In genomic region chr2:105928563-105928962, GRCh38 we compare ENCODE assay signal across 22 cellular contexts.
DNase-seq lines count a peak whose midpoint lies in the region; ATAC-seq lines count a peak whose summit lies in the region.
"Had no signal": no experiment of that assay in that cellular context is flagged by ENCODE, and none has a peak within 500 bp of the region (broad histone marks: within the 10 kb centered on the region; RNA-seq: fewer than 3 reads in every experiment).

No MANE protein-coding gene starts in this region.

- H3K4me1 ChIP-seq in CD8-positive, alpha-beta memory T cell (ENCODE audit: insufficient read depth, low read length), result peaks cover 69% of the 10 kb centered on the region

- H3K27me3 ChIP-seq in CD8-positive, alpha-beta memory T cell (ENCODE audit: insufficient read depth, low read length, poor library complexity, severe bottlenecking), result no peaks in the 10 kb centered on the region
- H3K27me3 ChIP-seq: esophagus muscularis mucosa, gastrocnemius medialis, tibial nerve had no signal

- no peaks in the 10 kb centered on the region for H3K27me3 Mint-ChIP-seq in CD8-positive, alpha-beta memory T cell
- no peaks in the 10 kb centered on the region for H3K27me3 Mint-ChIP-seq in activated naive CD8-positive, alpha-beta T cell treated with anti-CD3 and anti-CD28 coated beads, Interleukin-2, amount 10 ng/mL, durations not matched to agents 7 days and 5 days

- no peak for ATAC-seq in activated naive CD8-positive, alpha-beta T cell treated with anti-CD3 and anti-CD28 coated beads, Interleukin-2, amount 10 ng/mL, durations not matched to agents 7 days and 5 days (ENCODE audit: low read depth)
- ATAC-seq in HG03460 (IDR thresholded peaks at IDR 0.05; ENCODE audit: unreplicated experiment) (no peak), left colon (no peak)
- ATAC-seq: gastrocnemius medialis, GM23338 had no signal

- H3K4me3 ChIP-seq in CD8-positive, alpha-beta memory T cell (ENCODE audit: low read length), result peak overlapping the region; percentile 9
- H3K4me3 ChIP-seq: esophagus muscularis mucosa, gastrocnemius medialis, GM23338, lung, smooth muscle cell, tibial nerve had no signal

- POLR2A ChIA-PET in CD8-positive, alpha-beta memory T cell (lab: Charles Lee), result no interaction called here
- POLR2A ChIA-PET in activated naive CD8-positive, alpha-beta T cell treated with anti-CD3 and anti-CD28 coated beads, Interleukin-2, amount 10 ng/mL, durations not matched to agents 7 days and 5 days (lab: Charles Lee), result interaction anchor here (1.4 to 1.9 kb wide), 2 partner anchors 166 to 168 kb away, joined by 3 to 5 read pairs; no protein-coding TSS in a partner anchor

- peak overlapping the region in 5 of 7 donors; percentile 19 to 73 (median 66) for H3K4me3 Mint-ChIP-seq in CD8-positive, alpha-beta memory T cell
- H3K4me3 Mint-ChIP-seq in activated naive CD8-positive, alpha-beta T cell treated with anti-CD3 and anti-CD28 coated beads, Interleukin-2, amount 10 ng/mL, durations not matched to agents 7 days and 5 days, result no peak overlapping the region
- H3K4me3 Mint-ChIP-seq: GM23338 had no signal

- peak overlapping the region; percentile 72 to 96 (median 88) for H3K27ac Mint-ChIP-seq in CD8-positive, alpha-beta memory T cell
- H3K27ac Mint-ChIP-seq in activated naive CD8-positive, alpha-beta T cell treated with anti-CD3 and anti-CD28 coated beads, Interleukin-2, amount 10 ng/mL, durations not matched to agents 7 days and 5 days, result peak overlapping the region; percentile 77
- H3K27ac Mint-ChIP-seq: GM23338 had no signal

- peak; percentile 46 for DNase-seq in activated CD8-positive, alpha-beta memory T cell treated with anti-CD3 and anti-CD28 coated beads, Interleukin-2, amount 50 U/mL, for 48 hours
- DNase-seq in activated CD8-positive, alpha-beta memory T cell treated with anti-CD3 and anti-CD28 coated beads, Interleukin-2, amount 50 U/mL, for 4 hours, result no peak
- no peak for DNase-seq in CD8-positive, alpha-beta memory T cell
- no peak for DNase-seq in activated naive CD8-positive, alpha-beta T cell treated with anti-CD3 and anti-CD28 coated beads, Interleukin-2, amount 10 ng/mL, durations not matched to agents 7 days and 5 days
- DNase-seq in pulmonary artery endothelial cell (ENCODE audit: low read depth, low spot score) (peak; percentile 36), left colon (no peak), hypothalamus (lab: John Stamatoyannopoulos, UW) (no peak)
- DNase-seq: activated CD4-positive, CD25-positive, alpha-beta regulatory T cell treated with anti-CD3 and anti-CD28 coated beads, Interleukin-2, amount 50 U/mL, for 72 hours; activated naive CD4-positive, alpha-beta T cell treated with Interleukin-2 at 50 U/mL for 16 hours; effector memory CD4-positive, alpha-beta T cell; gastrocnemius medialis; Kasumi-1; NCI-H1048; NCI-H187 treated with DMSO at 0.1 percent for 48 hours; stimulated activated CD4-positive, alpha-beta T cell treated with anti-CD3 and anti-CD28 coated beads, Interleukin-4, amount 100 ng/mL, for 1 hour; stimulated activated naive CD4-positive, alpha-beta T cell treated with Interleukin-2 at 50 U/mL for 16 hours had no signal

- peaks cover 58 to 73% (median 73%) of the 10 kb centered on the region in 3 donors for H3K4me1 Mint-ChIP-seq in CD8-positive, alpha-beta memory T cell
- H3K4me1 Mint-ChIP-seq in activated naive CD8-positive, alpha-beta T cell treated with anti-CD3 and anti-CD28 coated beads, Interleukin-2, amount 10 ng/mL, durations not matched to agents 7 days and 5 days, result peaks cover 46% of the 10 kb centered on the region
- H3K4me1 Mint-ChIP-seq: GM23338 had no signal

- no peaks in the 10 kb centered on the region for H3K36me3 ChIP-seq in CD8-positive, alpha-beta memory T cell (ENCODE audit: insufficient read depth, low read length)
- H3K36me3 ChIP-seq: esophagus muscularis mucosa, gastrocnemius medialis, tibial nerve had no signal

- CTCF ChIA-PET in CD8-positive, alpha-beta memory T cell (lab: Charles Lee), result interaction anchor here (1.0 to 2.3 kb wide), 5 partner anchors 8 to 352 kb away, joined by 3 to 7 read pairs (median 3); no protein-coding TSS in a partner anchor

- H3K9me3 ChIP-seq in CD8-positive, alpha-beta memory T cell (ENCODE audit: low read length), result no peaks in the 10 kb centered on the region
- H3K9me3 ChIP-seq: esophagus muscularis mucosa, gastrocnemius medialis, tibial nerve had no signal

- intact Hi-C loops in left colon (cut with DNase I, micrococcal nuclease), result no loop called here

- no peaks in the 10 kb centered on the region for H3K36me3 Mint-ChIP-seq in CD8-positive, alpha-beta memory T cell
- H3K36me3 Mint-ChIP-seq in activated naive CD8-positive, alpha-beta T cell treated with anti-CD3 and anti-CD28 coated beads, Interleukin-2, amount 10 ng/mL, durations not matched to agents 7 days and 5 days, result peaks cover 5% of the 10 kb centered on the region

- no peaks in the 10 kb centered on the region for H3K9me3 Mint-ChIP-seq in CD8-positive, alpha-beta memory T cell
- H3K9me3 Mint-ChIP-seq in activated naive CD8-positive, alpha-beta T cell treated with anti-CD3 and anti-CD28 coated beads, Interleukin-2, amount 10 ng/mL, durations not matched to agents 7 days and 5 days, result peaks cover 5% of the 10 kb centered on the region

- H3K27ac ChIP-seq in CD8-positive, alpha-beta memory T cell (ENCODE audit: low read depth, low read length), result no peak overlapping the region
- H3K27ac ChIP-seq: esophagus muscularis mucosa, gastrocnemius medialis, tibial nerve had no signal

Comparison
In these comparisons a context has a peak if more than half of its experiments do, and no peak if none do; other contexts are left out.
1. DNase-seq: peak in activated CD8-positive, alpha-beta memory T cell treated with anti-CD3 and anti-CD28 coated beads, Interleukin-2, amount 50 U/mL, for 48 hours (single experiment) and pulmonary artery endothelial cell (single experiment); none in activated CD8-positive, alpha-beta memory T cell treated with anti-CD3 and anti-CD28 coated beads, Interleukin-2, amount 50 U/mL, for 4 hours (single experiment), CD8-positive, alpha-beta memory T cell (0 of 5), activated naive CD8-positive, alpha-beta T cell treated with anti-CD3 and anti-CD28 coated beads, Interleukin-2, amount 10 ng/mL, durations not matched to agents 7 days and 5 days (single experiment), left colon (0 of 2) and hypothalamus (0 of 51).